Comparison of ENCODE assay signal across 8 cellular contexts in genomic region chr6:12637960-12638641, GRCh38.
A peak's percentile ranks its signal among the peaks of the same experiment; 100 is the strongest.
DNase-seq lines count a peak whose midpoint lies in the region; ATAC-seq, FAIRE-seq and TF ChIP-seq lines count a peak whose summit lies in the region.

No MANE protein-coding gene starts in this region.

- peak; percentile 87 for FAIRE-seq in D721Med (lab: Jason Lieb, UNC)

- H3K4me3 Mint-ChIP-seq in T-helper 2 cell treated with Interferon-gamma antibody and Interleukin-4, amounts not matched to agents 5 μg/mL and 100 μg/mL, for 36 hours, result no peak overlapping the region
- H3K4me3 Mint-ChIP-seq in stimulated activated naive CD8-positive, alpha-beta T cell treated with anti-CD3 and anti-CD28 coated beads, Interleukin-15, amount 100 ng/mL, for 72 hours, result no peak overlapping the region

- no peaks in the 10 kb centered on the region for H3K4me1 Mint-ChIP-seq in T-helper 2 cell treated with Interferon-gamma antibody and Interleukin-4, amounts not matched to agents 5 μg/mL and 100 μg/mL, for 36 hours (ENCODE audit: low read depth)
- peaks cover 6% of the 10 kb centered on the region for H3K4me1 Mint-ChIP-seq in stimulated activated naive CD8-positive, alpha-beta T cell treated with anti-CD3 and anti-CD28 coated beads, Interleukin-15, amount 100 ng/mL, for 72 hours

- no peaks in the 10 kb centered on the region for H3K36me3 Mint-ChIP-seq in T-helper 2 cell treated with Interferon-gamma antibody and Interleukin-4, amounts not matched to agents 5 μg/mL and 100 μg/mL, for 36 hours (ENCODE audit: low read depth)

- peaks cover 3% of the 10 kb centered on the region for H3K9me3 Mint-ChIP-seq in T-helper 2 cell treated with Interferon-gamma antibody and Interleukin-4, amounts not matched to agents 5 μg/mL and 100 μg/mL, for 36 hours
- peaks cover 9 to 13% of the 10 kb centered on the region in 2 donors for H3K9me3 Mint-ChIP-seq in stimulated activated naive CD8-positive, alpha-beta T cell treated with anti-CD3 and anti-CD28 coated beads, Interleukin-15, amount 100 ng/mL, for 72 hours

- no peak for DNase-seq in D721Med (ENCODE audit: insufficient read length, low spot score)
- DNase-seq in Kasumi-1 (lab: John Stamatoyannopoulos, UW), result peak; percentile 61 to 73
- peak; percentile 35 for DNase-seq in T-helper 2 cell treated with Interferon-gamma antibody and Interleukin-4, amounts not matched to agents 5 μg/mL and 100 μg/mL, for 36 hours (ENCODE audit: low spot score)
- peak; percentile 7 to 59 for DNase-seq in dermis microvascular lymphatic vessel endothelial cell (ENCODE audit: low read depth in 2 of 2)
- peak; percentile 64 for DNase-seq in medulla oblongata (ENCODE audit: extremely low spot score)
- peak; percentile 41 to 55 for DNase-seq in stimulated activated naive CD8-positive, alpha-beta T cell treated with anti-CD3 and anti-CD28 coated beads, Interleukin-15, amount 100 ng/mL, for 72 hours

- no peak overlapping the region for H3K27ac Mint-ChIP-seq in T-helper 2 cell treated with Interferon-gamma antibody and Interleukin-4, amounts not matched to agents 5 μg/mL and 100 μg/mL, for 36 hours
- no peak overlapping the region for H3K27ac Mint-ChIP-seq in stimulated activated naive CD8-positive, alpha-beta T cell treated with anti-CD3 and anti-CD28 coated beads, Interleukin-15, amount 100 ng/mL, for 72 hours

- ATAC-seq in GM19395 (IDR thresholded peaks at IDR 0.05; ENCODE audit: unreplicated experiment) (peak; percentile 53), HG03025 (IDR thresholded peaks at IDR 0.05; ENCODE audit: low FRiP score, unreplicated experiment) (no peak)
- ATAC-seq in stimulated activated naive CD8-positive, alpha-beta T cell treated with anti-CD3 and anti-CD28 coated beads, Interleukin-15, amount 100 ng/mL, for 72 hours, result peak; percentile 88

- H3K27me3 Mint-ChIP-seq in T-helper 2 cell treated with Interferon-gamma antibody and Interleukin-4, amounts not matched to agents 5 μg/mL and 100 μg/mL, for 36 hours (ENCODE audit: low read depth), result peaks cover 4% of the 10 kb centered on the region
- H3K27me3 Mint-ChIP-seq in stimulated activated naive CD8-positive, alpha-beta T cell treated with anti-CD3 and anti-CD28 coated beads, Interleukin-15, amount 100 ng/mL, for 72 hours, result peaks cover 45% of the 10 kb centered on the region

- TF ChIP-seq CTCF in D721Med (IDR thresholded peaks at IDR 0.05; ENCODE audit: insufficient read depth, missing control alignments), result peak; percentile 59
